Comparison of ENCODE assay signal across 8 cellular contexts in genomic region chr12:65169311-65170244, GRCh38. TPM values are rescaled to one million over a fixed set of nuclear protein-coding genes. Genes with fewer than 3 reads are reported as not detected.
DNase-seq lines count a peak whose midpoint lies in the region; ATAC-seq and TF ChIP-seq lines count a peak whose summit lies in the region.

TSS of gene LEMD3 (plus strand) at chr12:65169583. CDS start at chr12:65169597, 14 bp downstream.

- H3K4me1 ChIP-seq in thoracic aorta (ENCODE audit: control insufficient read depth in 1 of 2, low read depth in 2 of 2): peaks cover 38 to 43% of the 10 kb centered on the region in 2 donors

- peaks cover 27% of the 10 kb centered on the region for H3K4me1 Mint-ChIP-seq in activated naive CD8-positive, alpha-beta T cell treated with anti-CD3 and anti-CD28 coated beads, Interleukin-2, amount 10 ng/mL, durations not matched to agents 7 days and 5 days
- H3K4me1 Mint-ChIP-seq in osteocyte (ENCODE audit: unreplicated experiment): peaks cover 34% of the 10 kb centered on the region

- TF ChIP-seq CTCF in GM12875 (IDR thresholded peaks at IDR 0.05; ENCODE audit: borderline replicate concordance, insufficient read depth, low read depth, low read length): no peak
- TF ChIP-seq CTCF in SU-DHL-6 (IDR thresholded peaks at IDR 0.05; ENCODE audit: insufficient read depth, low read length, poor library complexity, severe bottlenecking): no peak
- TF ChIP-seq CTCF in osteocyte (IDR thresholded peaks at IDR 0.05): no peak
- no peak for TF ChIP-seq CTCF in thoracic aorta (IDR thresholded peaks at IDR 0.05)

- peak within 1 kb of the TSS; percentile 78 for H3K4me3 ChIP-seq in GM12875 (ENCODE audit: low read depth, low read length)
- H3K4me3 ChIP-seq in SU-DHL-6 (ENCODE audit: insufficient read depth, low read length, poor library complexity, severe bottlenecking): peak within 1 kb of the TSS; percentile 93
- peak within 1 kb of the TSS; percentile 83 for H3K4me3 ChIP-seq in thoracic aorta

- H3K9me2 ChIP-seq in SU-DHL-6 (replicated peaks; ENCODE audit: insufficient read depth, low read length): no peaks in the 10 kb centered on the region

- no peaks in the 10 kb centered on the region for H3K27me3 ChIP-seq in SU-DHL-6 (ENCODE audit: low read length)
- H3K27me3 ChIP-seq in thoracic aorta (replicated peaks; ENCODE audit: insufficient read depth): no peaks in the 10 kb centered on the region

- POLR2A ChIA-PET in activated naive CD8-positive, alpha-beta T cell treated with anti-CD3 and anti-CD28 coated beads, Interleukin-2, amount 10 ng/mL, durations not matched to agents 7 days and 5 days (lab: Charles Lee): interaction anchor here (0.6 to 3.1 kb wide), 24 partner anchors 9 to 1103 kb away, joined by 3 to 33 read pairs (median 5); partner anchors contain the start of genes LLPH and TMBIM4

- peak within 1 kb of the TSS; percentile 58 for H2AFZ ChIP-seq in SU-DHL-6 (ENCODE audit: low read depth, low read length, severe bottlenecking)

- H3K36me3 ChIP-seq in SU-DHL-6 (ENCODE audit: low read length) (peaks cover 23% of the 10 kb centered on the region; the same call in 1 of the 2 replicates), thoracic aorta (no peaks in the 10 kb centered on the region)

- peak within 1 kb of the TSS; percentile 98 for H3K27ac Mint-ChIP-seq in activated naive CD8-positive, alpha-beta T cell treated with anti-CD3 and anti-CD28 coated beads, Interleukin-2, amount 10 ng/mL, durations not matched to agents 7 days and 5 days
- H3K27ac Mint-ChIP-seq in osteocyte (ENCODE audit: unreplicated experiment): peak within 1 kb of the TSS; percentile 99

- peak within 1 kb of the TSS; percentile 82 for H3K27ac ChIP-seq in SU-DHL-6 (ENCODE audit: low read depth, low read length)
- H3K27ac ChIP-seq in thoracic aorta: peak within 1 kb of the TSS; percentile 90 to 97

- DNase-seq in NCI-H1417 (lab: John Stamatoyannopoulos, UW) (peak; percentile 98 to 99 (median 98)), head of caudate nucleus (peak; percentile 90 to 98 (median 95)), osteocyte (ENCODE audit: extremely low spot score, unreplicated experiment) (peak; percentile 94), thoracic aorta (ENCODE audit: low spot score) (peak; percentile 88)
- DNase-seq in activated naive CD8-positive, alpha-beta T cell treated with anti-CD3 and anti-CD28 coated beads, Interleukin-2, amount 10 ng/mL, durations not matched to agents 7 days and 5 days: peak; percentile 94

- H3K9me3 ChIP-seq in SU-DHL-6 (ENCODE audit: insufficient read depth, low read length) (no peaks in the 10 kb centered on the region), thoracic aorta (no peaks in the 10 kb centered on the region)

- intact Hi-C loops in head of caudate nucleus (cut with DNase I): no loop called here

- peak within 1 kb of the TSS; percentile 98 for H3K4me2 ChIP-seq in SU-DHL-6 (ENCODE audit: low read depth, low read length, poor library complexity, severe bottlenecking)

- ATAC-seq in HG02763 (IDR thresholded peaks at IDR 0.05; ENCODE audit: unreplicated experiment) (peak; percentile 92), thoracic aorta (ENCODE audit: insufficient number of reproducible peaks, low FRiP score, low read depth) (peak; percentile 63)
- peak; percentile 92 for ATAC-seq in activated naive CD8-positive, alpha-beta T cell treated with anti-CD3 and anti-CD28 coated beads, Interleukin-2, amount 10 ng/mL, durations not matched to agents 7 days and 5 days (ENCODE audit: low read depth)

- H3K36me3 Mint-ChIP-seq in activated naive CD8-positive, alpha-beta T cell treated with anti-CD3 and anti-CD28 coated beads, Interleukin-2, amount 10 ng/mL, durations not matched to agents 7 days and 5 days: peaks cover 19% of the 10 kb centered on the region
- H3K36me3 Mint-ChIP-seq in osteocyte (ENCODE audit: unreplicated experiment): no peaks in the 10 kb centered on the region

- no peaks in the 10 kb centered on the region for H3K9me3 Mint-ChIP-seq in activated naive CD8-positive, alpha-beta T cell treated with anti-CD3 and anti-CD28 coated beads, Interleukin-2, amount 10 ng/mL, durations not matched to agents 7 days and 5 days
- H3K9me3 Mint-ChIP-seq in osteocyte (ENCODE audit: unreplicated experiment): no peaks in the 10 kb centered on the region

- peak within 1 kb of the TSS; percentile 95 for H3K4me3 Mint-ChIP-seq in activated naive CD8-positive, alpha-beta T cell treated with anti-CD3 and anti-CD28 coated beads, Interleukin-2, amount 10 ng/mL, durations not matched to agents 7 days and 5 days
- H3K4me3 Mint-ChIP-seq in osteocyte (ENCODE audit: unreplicated experiment): peak within 1 kb of the TSS; percentile 98

- H3K79me2 ChIP-seq in SU-DHL-6 (ENCODE audit: insufficient read depth, low read length): peaks cover 51% of the 10 kb centered on the region

- no peaks in the 10 kb centered on the region for H3F3A ChIP-seq in SU-DHL-6 (ENCODE audit: insufficient read depth)

- H3K27me3 Mint-ChIP-seq in activated naive CD8-positive, alpha-beta T cell treated with anti-CD3 and anti-CD28 coated beads, Interleukin-2, amount 10 ng/mL, durations not matched to agents 7 days and 5 days: peaks cover 2% of the 10 kb centered on the region
- H3K27me3 Mint-ChIP-seq in osteocyte (ENCODE audit: unreplicated experiment): peaks cover 13% of the 10 kb centered on the region

- peak within 1 kb of the TSS; percentile 98 for H3K9ac ChIP-seq in SU-DHL-6 (ENCODE audit: low read length)

- peaks cover 24% of the 10 kb centered on the region for H4K20me1 ChIP-seq in SU-DHL-6 (ENCODE audit: low read depth, low read length)

RNA-seq across cellular contexts. Expression of gene LEMD3, which starts in this region (rescaled TPM):
- total RNA-seq in activated naive CD8-positive, alpha-beta T cell treated with anti-CD3 and anti-CD28 coated beads, Interleukin-2, amount 10 ng/mL, durations not matched to agents 7 days and 5 days: 10 to 100 TPM; 46.0 to 49.6 TPM
- total RNA-seq in osteocyte: 27.2 and 27.5 TPM in 2 replicates
- 10 to 100 TPM; 21.8 to 61.4 TPM for total RNA-seq in thoracic aorta

Comparison
In these comparisons a context has a peak if more than half of its experiments do, and no peak if none do; other contexts are left out.
1. Peak in every context shown above with its lines: DNase-seq, ATAC-seq, H3K4me3 ChIP-seq and H3K27ac ChIP-seq.